ENCODE assay signal across 1 cellular context in genomic region chr4:139625487-139625886, GRCh38.
TF ChIP-seq lines count a peak whose summit lies in the region.

No MANE protein-coding gene starts in this region.

TF ChIP-seq in HepG2, 621 proteins besides CTCF, POLR2A, EP300 and RAD21 (continued from another document):
- TF ChIP-seq E2F5 (CRISPR knock-in tag; conservative IDR thresholded peaks at IDR 0.05) (no peak), EEA1 (CRISPR knock-in tag; IDR thresholded peaks at IDR 0.05; ENCODE audit: borderline replicate concordance) (no peak), ZNF788 (CRISPR knock-in tag; IDR thresholded peaks at IDR 0.05; ENCODE audit: borderline replicate concordance) (no peak), HDAC2 (CRISPR knock-in tag; IDR thresholded peaks at IDR 0.05) (no peak), ZNF576 (CRISPR knock-in tag; IDR thresholded peaks at IDR 0.05) (no peak), BCL6 (CRISPR knock-in tag; IDR thresholded peaks at IDR 0.05) (no peak), MEF2D (CRISPR knock-in tag; IDR thresholded peaks at IDR 0.05) (no peak), PAF1 (CRISPR knock-in tag; IDR thresholded peaks at IDR 0.05) (no peak), ZNF44 (CRISPR knock-in tag; IDR thresholded peaks at IDR 0.05) (no peak)
